Comparison of ENCODE assay signal across 1 cellular context in the genomic region with DNA sequence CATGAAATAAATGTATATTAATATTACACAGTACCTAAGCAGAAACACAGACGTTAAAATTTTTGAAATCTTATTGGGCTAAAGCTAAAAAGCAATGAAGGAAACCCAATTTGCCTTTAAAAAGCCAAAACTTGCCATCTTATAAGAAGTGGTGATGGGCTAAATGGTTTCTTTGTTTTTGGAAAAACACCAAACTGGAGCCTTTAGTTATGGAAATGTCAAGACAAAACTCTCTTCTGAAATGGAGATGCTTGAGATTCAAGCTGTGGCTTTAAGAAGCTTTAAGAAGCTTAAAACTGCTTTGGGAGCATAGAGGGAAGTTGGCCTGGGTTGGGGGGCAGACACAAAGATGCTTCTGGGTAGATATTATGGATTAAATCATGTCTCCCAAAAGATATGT.
TF ChIP-seq lines count a peak whose summit lies in the region.

No MANE protein-coding gene starts in this region.

TF ChIP-seq in H1, 55 proteins besides CTCF, POLR2A, EP300 and RAD21 (continued from another document):
- TF ChIP-seq, protein P1, sequence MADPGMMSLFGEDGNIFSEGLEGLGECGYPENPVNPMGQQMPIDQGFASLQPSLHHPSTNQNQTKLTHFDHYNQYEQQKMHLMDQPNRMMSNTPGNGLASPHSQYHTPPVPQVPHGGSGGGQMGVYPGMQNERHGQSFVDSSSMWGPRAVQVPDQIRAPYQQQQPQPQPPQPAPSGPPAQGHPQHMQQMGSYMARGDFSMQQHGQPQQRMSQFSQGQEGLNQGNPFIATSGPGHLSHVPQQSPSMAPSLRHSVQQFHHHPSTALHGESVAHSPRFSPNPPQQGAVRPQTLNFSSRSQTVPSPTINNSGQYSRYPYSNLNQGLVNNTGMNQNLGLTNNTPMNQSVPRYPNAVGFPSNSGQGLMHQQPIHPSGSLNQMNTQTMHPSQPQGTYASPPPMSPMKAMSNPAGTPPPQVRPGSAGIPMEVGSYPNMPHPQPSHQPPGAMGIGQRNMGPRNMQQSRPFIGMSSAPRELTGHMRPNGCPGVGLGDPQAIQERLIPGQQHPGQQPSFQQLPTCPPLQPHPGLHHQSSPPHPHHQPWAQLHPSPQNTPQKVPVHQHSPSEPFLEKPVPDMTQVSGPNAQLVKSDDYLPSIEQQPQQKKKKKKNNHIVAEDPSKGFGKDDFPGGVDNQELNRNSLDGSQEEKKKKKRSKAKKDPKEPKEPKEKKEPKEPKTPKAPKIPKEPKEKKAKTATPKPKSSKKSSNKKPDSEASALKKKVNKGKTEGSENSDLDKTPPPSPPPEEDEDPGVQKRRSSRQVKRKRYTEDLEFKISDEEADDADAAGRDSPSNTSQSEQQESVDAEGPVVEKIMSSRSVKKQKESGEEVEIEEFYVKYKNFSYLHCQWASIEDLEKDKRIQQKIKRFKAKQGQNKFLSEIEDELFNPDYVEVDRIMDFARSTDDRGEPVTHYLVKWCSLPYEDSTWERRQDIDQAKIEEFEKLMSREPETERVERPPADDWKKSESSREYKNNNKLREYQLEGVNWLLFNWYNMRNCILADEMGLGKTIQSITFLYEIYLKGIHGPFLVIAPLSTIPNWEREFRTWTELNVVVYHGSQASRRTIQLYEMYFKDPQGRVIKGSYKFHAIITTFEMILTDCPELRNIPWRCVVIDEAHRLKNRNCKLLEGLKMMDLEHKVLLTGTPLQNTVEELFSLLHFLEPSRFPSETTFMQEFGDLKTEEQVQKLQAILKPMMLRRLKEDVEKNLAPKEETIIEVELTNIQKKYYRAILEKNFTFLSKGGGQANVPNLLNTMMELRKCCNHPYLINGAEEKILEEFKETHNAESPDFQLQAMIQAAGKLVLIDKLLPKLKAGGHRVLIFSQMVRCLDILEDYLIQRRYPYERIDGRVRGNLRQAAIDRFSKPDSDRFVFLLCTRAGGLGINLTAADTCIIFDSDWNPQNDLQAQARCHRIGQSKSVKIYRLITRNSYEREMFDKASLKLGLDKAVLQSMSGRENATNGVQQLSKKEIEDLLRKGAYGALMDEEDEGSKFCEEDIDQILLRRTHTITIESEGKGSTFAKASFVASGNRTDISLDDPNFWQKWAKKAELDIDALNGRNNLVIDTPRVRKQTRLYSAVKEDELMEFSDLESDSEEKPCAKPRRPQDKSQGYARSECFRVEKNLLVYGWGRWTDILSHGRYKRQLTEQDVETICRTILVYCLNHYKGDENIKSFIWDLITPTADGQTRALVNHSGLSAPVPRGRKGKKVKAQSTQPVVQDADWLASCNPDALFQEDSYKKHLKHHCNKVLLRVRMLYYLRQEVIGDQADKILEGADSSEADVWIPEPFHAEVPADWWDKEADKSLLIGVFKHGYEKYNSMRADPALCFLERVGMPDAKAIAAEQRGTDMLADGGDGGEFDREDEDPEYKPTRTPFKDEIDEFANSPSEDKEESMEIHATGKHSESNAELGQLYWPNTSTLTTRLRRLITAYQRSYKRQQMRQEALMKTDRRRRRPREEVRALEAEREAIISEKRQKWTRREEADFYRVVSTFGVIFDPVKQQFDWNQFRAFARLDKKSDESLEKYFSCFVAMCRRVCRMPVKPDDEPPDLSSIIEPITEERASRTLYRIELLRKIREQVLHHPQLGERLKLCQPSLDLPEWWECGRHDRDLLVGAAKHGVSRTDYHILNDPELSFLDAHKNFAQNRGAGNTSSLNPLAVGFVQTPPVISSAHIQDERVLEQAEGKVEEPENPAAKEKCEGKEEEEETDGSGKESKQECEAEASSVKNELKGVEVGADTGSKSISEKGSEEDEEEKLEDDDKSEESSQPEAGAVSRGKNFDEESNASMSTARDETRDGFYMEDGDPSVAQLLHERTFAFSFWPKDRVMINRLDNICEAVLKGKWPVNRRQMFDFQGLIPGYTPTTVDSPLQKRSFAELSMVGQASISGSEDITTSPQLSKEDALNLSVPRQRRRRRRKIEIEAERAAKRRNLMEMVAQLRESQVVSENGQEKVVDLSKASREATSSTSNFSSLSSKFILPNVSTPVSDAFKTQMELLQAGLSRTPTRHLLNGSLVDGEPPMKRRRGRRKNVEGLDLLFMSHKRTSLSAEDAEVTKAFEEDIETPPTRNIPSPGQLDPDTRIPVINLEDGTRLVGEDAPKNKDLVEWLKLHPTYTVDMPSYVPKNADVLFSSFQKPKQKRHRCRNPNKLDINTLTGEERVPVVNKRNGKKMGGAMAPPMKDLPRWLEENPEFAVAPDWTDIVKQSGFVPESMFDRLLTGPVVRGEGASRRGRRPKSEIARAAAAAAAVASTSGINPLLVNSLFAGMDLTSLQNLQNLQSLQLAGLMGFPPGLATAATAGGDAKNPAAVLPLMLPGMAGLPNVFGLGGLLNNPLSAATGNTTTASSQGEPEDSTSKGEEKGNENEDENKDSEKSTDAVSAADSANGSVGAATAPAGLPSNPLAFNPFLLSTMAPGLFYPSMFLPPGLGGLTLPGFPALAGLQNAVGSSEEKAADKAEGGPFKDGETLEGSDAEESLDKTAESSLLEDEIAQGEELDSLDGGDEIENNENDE (IDR thresholded peaks at IDR 0.05; ENCODE audit: insufficient replicate concordance, low read length), result peak; percentile 97
- TF ChIP-seq KDM1A (IDR thresholded peaks at IDR 0.05; ENCODE audit: borderline replicate concordance, low read length), result no peak
- TF ChIP-seq PHF8 (conservative IDR thresholded peaks at IDR 0.05; ENCODE audit: low read depth, low read length), result no peak
- no peak for TF ChIP-seq RNF2 (IDR thresholded peaks at IDR 0.05; ENCODE audit: borderline replicate concordance, low read depth, low read length, missing control alignments, poor library complexity, severe bottlenecking)
- no peak for TF ChIP-seq USF2 (IDR thresholded peaks at IDR 0.05; ENCODE audit: low read length)
- no peak for TF ChIP-seq TAF1 (IDR thresholded peaks at IDR 0.05; ENCODE audit: low read depth, low read length)
- TF ChIP-seq RBBP5 (IDR thresholded peaks at IDR 0.05; ENCODE audit: borderline replicate concordance, low read depth, low read length), result no peak
- no peak for TF ChIP-seq BRCA1 (IDR thresholded peaks at IDR 0.05; ENCODE audit: low read depth, low read length)
- peak; percentile 69; the same call in 1 of the 2 replicates for TF ChIP-seq SP1 (IDR thresholded peaks at IDR 0.05; ENCODE audit: low read depth, low read length)
- no peak for TF ChIP-seq SUZ12 (IDR thresholded peaks at IDR 0.05; ENCODE audit: low read length)
- no peak for TF ChIP-seq TBP (IDR thresholded peaks at IDR 0.05; ENCODE audit: low read depth, low read length)
- no peak for TF ChIP-seq SAP30 (IDR thresholded peaks at IDR 0.05; ENCODE audit: insufficient read depth, insufficient replicate concordance, low read length)
- no peak for TF ChIP-seq TEAD4 (IDR thresholded peaks at IDR 0.05; ENCODE audit: low read depth, low read length)
- TF ChIP-seq SP2 (IDR thresholded peaks at IDR 0.05; ENCODE audit: low read length), result no peak
- TF ChIP-seq CBX5 (IDR thresholded peaks at IDR 0.05; ENCODE audit: low read depth, low read length), result no peak
- TF ChIP-seq, protein P2, sequence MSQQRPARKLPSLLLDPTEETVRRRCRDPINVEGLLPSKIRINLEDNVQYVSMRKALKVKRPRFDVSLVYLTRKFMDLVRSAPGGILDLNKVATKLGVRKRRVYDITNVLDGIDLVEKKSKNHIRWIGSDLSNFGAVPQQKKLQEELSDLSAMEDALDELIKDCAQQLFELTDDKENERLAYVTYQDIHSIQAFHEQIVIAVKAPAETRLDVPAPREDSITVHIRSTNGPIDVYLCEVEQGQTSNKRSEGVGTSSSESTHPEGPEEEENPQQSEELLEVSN (IDR thresholded peaks at IDR 0.05), result no peak
- TF ChIP-seq NANOG (IDR thresholded peaks at IDR 0.05; ENCODE audit: insufficient read depth, low read depth, low read length, poor library complexity, severe bottlenecking), result peak; percentile 96
- no peak for TF ChIP-seq JUND (IDR thresholded peaks at IDR 0.05; ENCODE audit: low read length)
- no peak for TF ChIP-seq CEBPB (IDR thresholded peaks at IDR 0.05; ENCODE audit: low read depth, low read length)
- no peak for TF ChIP-seq SP4 (IDR thresholded peaks at IDR 0.05; ENCODE audit: low read length)
- TF ChIP-seq GTF2F1 (IDR thresholded peaks at IDR 0.05; ENCODE audit: borderline replicate concordance, low read depth, low read length), result no peak
- no peak for TF ChIP-seq BACH1 (IDR thresholded peaks at IDR 0.05; ENCODE audit: low read length)
- TF ChIP-seq SRF (IDR thresholded peaks at IDR 0.05; ENCODE audit: low read depth, low read length), result no peak
- TF ChIP-seq CREB1 (IDR thresholded peaks at IDR 0.05), result no peak
- no peak for TF ChIP-seq KDM4A (IDR thresholded peaks at IDR 0.05; ENCODE audit: low read depth, low read length, severe bottlenecking)
- TF ChIP-seq CBX8 (IDR thresholded peaks at IDR 0.05; ENCODE audit: borderline replicate concordance, low read depth, low read length), result no peak
- TF ChIP-seq MAFK (IDR thresholded peaks at IDR 0.05; ENCODE audit: low read depth, low read length), result no peak
- no peak for TF ChIP-seq POLR2AphosphoS5 (IDR thresholded peaks at IDR 0.05; ENCODE audit: low read depth, low read length)
- no peak for TF ChIP-seq SIX5 (IDR thresholded peaks at IDR 0.05; ENCODE audit: low read depth, low read length)
- no peak for TF ChIP-seq SIN3A (conservative IDR thresholded peaks at IDR 0.05 in 1 of 2, IDR thresholded peaks at IDR 0.05 in 1 of 2; ENCODE audit: low read depth in 1 of 2, low read length in 2 of 2)
- TF ChIP-seq ATF3 (IDR thresholded peaks at IDR 0.05; ENCODE audit: insufficient read depth, low read depth, low read length), result no peak
- no peak for TF ChIP-seq CHD1 (IDR thresholded peaks at IDR 0.05; ENCODE audit: low read depth, low read length)
- TF ChIP-seq, protein P3, sequence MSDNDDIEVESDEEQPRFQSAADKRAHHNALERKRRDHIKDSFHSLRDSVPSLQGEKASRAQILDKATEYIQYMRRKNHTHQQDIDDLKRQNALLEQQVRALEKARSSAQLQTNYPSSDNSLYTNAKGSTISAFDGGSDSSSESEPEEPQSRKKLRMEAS (IDR thresholded peaks at IDR 0.05), result no peak
- TF ChIP-seq TCF12 (IDR thresholded peaks at IDR 0.05; ENCODE audit: low read depth, low read length), result 0 out of 2 replicates have a peak, but pooled peaks have one; percentile 48
- TF ChIP-seq ASH2L (IDR thresholded peaks at IDR 0.05; ENCODE audit: low read length), result no peak
- TF ChIP-seq, protein P4, sequence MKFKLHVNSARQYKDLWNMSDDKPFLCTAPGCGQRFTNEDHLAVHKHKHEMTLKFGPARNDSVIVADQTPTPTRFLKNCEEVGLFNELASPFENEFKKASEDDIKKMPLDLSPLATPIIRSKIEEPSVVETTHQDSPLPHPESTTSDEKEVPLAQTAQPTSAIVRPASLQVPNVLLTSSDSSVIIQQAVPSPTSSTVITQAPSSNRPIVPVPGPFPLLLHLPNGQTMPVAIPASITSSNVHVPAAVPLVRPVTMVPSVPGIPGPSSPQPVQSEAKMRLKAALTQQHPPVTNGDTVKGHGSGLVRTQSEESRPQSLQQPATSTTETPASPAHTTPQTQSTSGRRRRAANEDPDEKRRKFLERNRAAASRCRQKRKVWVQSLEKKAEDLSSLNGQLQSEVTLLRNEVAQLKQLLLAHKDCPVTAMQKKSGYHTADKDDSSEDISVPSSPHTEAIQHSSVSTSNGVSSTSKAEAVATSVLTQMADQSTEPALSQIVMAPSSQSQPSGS (IDR thresholded peaks at IDR 0.05; ENCODE audit: low read length), result 0 out of 2 replicates have a peak, but pooled peaks have one; percentile 33
- no peak for TF ChIP-seq HDAC6 (IDR thresholded peaks at IDR 0.05; ENCODE audit: low read depth, low read length)
- no peak for TF ChIP-seq FOSL1 (IDR thresholded peaks at IDR 0.05; ENCODE audit: insufficient read depth, low read depth, low read length)
- TF ChIP-seq KDM5A (IDR thresholded peaks at IDR 0.05; ENCODE audit: low read length), result no peak
- no peak for TF ChIP-seq NRF1 (IDR thresholded peaks at IDR 0.05; ENCODE audit: low read depth, low read length)
- no peak for TF ChIP-seq EZH2 (IDR thresholded peaks at IDR 0.05; ENCODE audit: low read depth, low read length, severe bottlenecking)
- no peak for TF ChIP-seq EGR1 (IDR thresholded peaks at IDR 0.05; ENCODE audit: borderline replicate concordance, low read depth, low read length)
- no peak for TF ChIP-seq GABPA (IDR thresholded peaks at IDR 0.05; ENCODE audit: borderline replicate concordance, insufficient read depth, low read length)
- no peak for TF ChIP-seq JUN (IDR thresholded peaks at IDR 0.05; ENCODE audit: low read depth, low read length)
- no peak for TF ChIP-seq RFX5 (IDR thresholded peaks at IDR 0.05; ENCODE audit: borderline replicate concordance, low read depth, low read length)
- no peak for TF ChIP-seq YY1 (IDR thresholded peaks at IDR 0.05; ENCODE audit: low read depth, low read length)
- no peak for TF ChIP-seq SIRT6 (IDR thresholded peaks at IDR 0.05; ENCODE audit: low read length)
- TF ChIP-seq RXRA (IDR thresholded peaks at IDR 0.05; ENCODE audit: insufficient read depth, low read depth, low read length), result no peak
- no peak for TF ChIP-seq CTBP2 (IDR thresholded peaks at IDR 0.05; ENCODE audit: borderline replicate concordance, insufficient read depth, insufficient read length, low read length)
- TF ChIP-seq BCL11A (IDR thresholded peaks at IDR 0.05; ENCODE audit: low read depth in 2 of 2, low read length in 2 of 2), result peak in 1 of 2 experiments; percentile 55
- peak in 1 of 2 experiments; percentile 64; a peak in 1 of 4 replicates for TF ChIP-seq HDAC2 (IDR thresholded peaks at IDR 0.05; ENCODE audit: borderline replicate concordance in 1 of 2, low read depth in 2 of 2, low read length in 2 of 2)
- no peak for TF ChIP-seq TAF7 (optimal IDR thresholded peaks at IDR 0.05; ENCODE audit: borderline replicate concordance, low read depth, low read length)
- peak; percentile 99 for TF ChIP-seq POU5F1 (IDR thresholded peaks at IDR 0.05; ENCODE audit: low read depth, low read length)
- TF ChIP-seq ZNF274 (IDR thresholded peaks at IDR 0.05; ENCODE audit: borderline replicate concordance, extremely low read depth, low read length), result no peak
TF ChIP-seq in H1: peak in this region for 8.
